7 cellular contexts compared by ENCODE assay signal in the genomic region with DNA sequence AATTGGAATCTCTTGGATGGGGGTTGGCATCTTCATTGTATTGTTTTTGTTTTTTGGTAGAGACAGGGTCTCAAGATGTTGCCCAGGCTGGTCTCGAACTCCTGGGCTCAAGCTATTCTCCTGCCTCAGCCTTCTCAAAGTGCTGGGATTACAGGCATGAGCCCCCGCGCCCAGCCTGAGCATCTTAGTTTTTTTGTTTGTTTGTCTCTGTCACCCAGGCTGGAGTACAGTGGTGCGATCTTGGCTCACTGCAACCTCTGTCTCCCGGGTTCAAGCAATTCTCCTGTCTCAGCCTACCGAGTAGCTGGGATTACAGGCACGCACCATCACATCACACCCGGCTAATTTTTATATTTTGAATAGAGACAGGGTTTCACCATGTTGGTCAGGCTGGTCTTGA. TPM values are rescaled to one million over a fixed set of nuclear protein-coding genes. Genes with fewer than 3 reads are reported as not detected.
DNase-seq lines count a peak whose midpoint lies in the region; ATAC-seq, FAIRE-seq and TF ChIP-seq lines count a peak whose summit lies in the region.
"Not testable (repeated sequence)": the region's sequence is repeated elsewhere in the genome, so short reads cannot be mapped to it uniquely, and the experiment has no call there.

No MANE protein-coding gene starts in this region.

- not testable (repeated sequence) for H2BK15ac ChIP-seq in H9 (ENCODE audit: low read depth, low read length)

- H3K27me3 Mint-ChIP-seq in H9 (ENCODE audit: low read depth) (peaks cover 27% of the 10 kb centered on the region), endodermal cell (ENCODE audit: insufficient read depth) (peaks cover 24% of the 10 kb centered on the region)

- not testable (repeated sequence) for H3K4ac ChIP-seq in H9 (ENCODE audit: low read depth, low read length)

- H3K4me1 Mint-ChIP-seq in H9 (peaks cover 26 to 34% of the 10 kb centered on the region in 2 experiments), endodermal cell (peaks cover 30% of the 10 kb centered on the region)

- H4K91ac ChIP-seq in H9 (ENCODE audit: insufficient read length, low read depth, low read length) = not testable (repeated sequence)

- not testable (repeated sequence) for H3K23me2 ChIP-seq in H9 (ENCODE audit: insufficient read length, low read depth, low read length, poor library complexity, severe bottlenecking)

- not testable (repeated sequence) for H3K27me3 ChIP-seq in H9 (ENCODE audit: insufficient read depth, low read length); endodermal cell (ENCODE audit: control insufficient read depth, insufficient read depth, low read length, poor library complexity, severe bottlenecking); keratinocyte (ENCODE audit: control insufficient read depth, extremely low read depth, insufficient read depth, low read length); prostate gland (replicated peaks; ENCODE audit: insufficient read depth)
- H3K27me3 ChIP-seq in stomach = peaks cover 0 to 15% (median 0%) of the 10 kb centered on the region in 3 donors

- not testable (repeated sequence) for H4K5ac ChIP-seq in H9 (ENCODE audit: insufficient read length, low read depth, low read length)

- H3K9ac ChIP-seq in H9 (ENCODE audit: extremely low read depth, insufficient read length, low read length); endodermal cell (ENCODE audit: extremely low read depth, low read length, poor library complexity, severe bottlenecking): not testable (repeated sequence)
- H3K9ac ChIP-seq in keratinocyte (ENCODE audit: control insufficient read depth, extremely low read depth, insufficient read depth, low read length) = peak overlapping the region; percentile 7

- H3K36me3 Mint-ChIP-seq in H9 (ENCODE audit: insufficient read depth in 1 of 3, low read depth in 3 of 3); activated naive CD4-positive, alpha-beta T cell treated with anti-CD3 and anti-CD28 coated beads, Interleukin-2, amount 50 U/mL, for 72 hours; endodermal cell (ENCODE audit: low read depth): not testable (repeated sequence)

- FAIRE-seq in keratinocyte (lab: Jason Lieb, UNC) = not testable (repeated sequence)

- not testable (repeated sequence) for H4K8ac ChIP-seq in H9 (replicated peaks; ENCODE audit: insufficient read length, low read depth, low read length)

- not testable (repeated sequence) for DNase-seq in H9; activated naive CD4-positive, alpha-beta T cell treated with anti-CD3 and anti-CD28 coated beads, Interleukin-2, amount 50 U/mL, for 72 hours (ENCODE audit: low spot score in 2 of 2); keratinocyte (ENCODE audit: low read depth, low spot score); prostate gland (ENCODE audit: low spot score); stomach
- peak; percentile 46 for DNase-seq in endodermal cell

- H3K27ac ChIP-seq in H9 (ENCODE audit: insufficient read length, low read depth, low read length); endodermal cell (ENCODE audit: low read depth, low read length): not testable (repeated sequence)
- H3K27ac ChIP-seq in VCaP (peak overlapping the region; percentile 96), keratinocyte (ENCODE audit: control insufficient read depth, insufficient read depth, low read length) (peak overlapping the region; percentile 88), prostate gland (peak overlapping the region; percentile 81 to 89), stomach (peak overlapping the region in 4 of 5 donors; percentile 75 to 84 (median 79))

- not testable (repeated sequence) for H3K79me2 ChIP-seq in H9 (ENCODE audit: insufficient read depth, low read length); keratinocyte (ENCODE audit: control insufficient read depth, insufficient read depth, low read length)

- H3K9me3 Mint-ChIP-seq in H9; activated naive CD4-positive, alpha-beta T cell treated with anti-CD3 and anti-CD28 coated beads, Interleukin-2, amount 50 U/mL, for 72 hours; endodermal cell: not testable (repeated sequence)

- H3K4me3 Mint-ChIP-seq in H9 (peak overlapping the region; percentile 30 to 67; a peak in 3 of 5 replicates), endodermal cell (peak overlapping the region; percentile 43)

- not testable (repeated sequence) for H4K20me1 ChIP-seq in H9 (ENCODE audit: control insufficient read depth, insufficient read depth, insufficient read length); keratinocyte (ENCODE audit: control insufficient read depth, extremely low read depth, insufficient read depth, low read length)

- not testable (repeated sequence) for TF ChIP-seq EP300 in stomach (IDR thresholded peaks at IDR 0.05)

- H3K36me3 ChIP-seq in endodermal cell (ENCODE audit: control insufficient read depth, insufficient read depth, low read length); keratinocyte (ENCODE audit: control insufficient read depth in 2 of 2, extremely low read depth in 1 of 2, insufficient read depth in 2 of 2, low read length in 2 of 2); prostate gland; stomach: not testable (repeated sequence)

- H2AFZ ChIP-seq in H9 (ENCODE audit: low read length); keratinocyte (ENCODE audit: control insufficient read depth, low read length): not testable (repeated sequence)

- H3K27ac Mint-ChIP-seq in H9 (peak overlapping the region; percentile 97 to 99 (median 97); a peak in 6 of 7 replicates), endodermal cell (peak overlapping the region; percentile 99)
- peak overlapping the region; percentile 63 to 77 for H3K27ac Mint-ChIP-seq in activated naive CD4-positive, alpha-beta T cell treated with anti-CD3 and anti-CD28 coated beads, Interleukin-2, amount 50 U/mL, for 72 hours

- H3K23ac ChIP-seq in H9 (ENCODE audit: insufficient read length, low read depth, low read length) = not testable (repeated sequence)

- WGBS in H9 (ENCODE audit: extremely low coverage, insufficient read length, low lambda C conversion rate) = no CpG with 5 or more reads among the region's 8 CpGs
- 89 to 91% methylated on average over 8 of the region's 8 CpGs for WGBS in endodermal cell (ENCODE audit: insufficient coverage in 1 of 2, insufficient read length in 1 of 2), 2 experiments
- 73% methylated on average over 8 of the region's 8 CpGs for WGBS in prostate gland
- 92 to 95% (median 93%) methylated on average over 8 of the region's 8 CpGs for WGBS in stomach, 5 donors

- not testable (repeated sequence) for H3K4me1 ChIP-seq in H9 (ENCODE audit: insufficient read depth, low read length)
- H3K4me1 ChIP-seq in endodermal cell (ENCODE audit: control insufficient read depth, insufficient read depth, low read length) = peaks cover 11% of the 10 kb centered on the region
- peaks cover 54% of the 10 kb centered on the region for H3K4me1 ChIP-seq in keratinocyte (ENCODE audit: control insufficient read depth, extremely low read depth, insufficient read depth, low read length)
- peaks cover 22% of the 10 kb centered on the region for H3K4me1 ChIP-seq in prostate gland (replicated peaks)
- H3K4me1 ChIP-seq in stomach = peaks cover 11 to 26% (median 22%) of the 10 kb centered on the region in 4 donors

- not testable (repeated sequence) for H2BK20ac ChIP-seq in H9 (ENCODE audit: low read depth, low read length, poor library complexity, severe bottlenecking)

- TF ChIP-seq CTCF in H9 (conservative IDR thresholded peaks at IDR 0.05); VCaP (conservative IDR thresholded peaks at IDR 0.05); endodermal cell (conservative IDR thresholded peaks at IDR 0.05); keratinocyte (optimal IDR thresholded peaks at IDR 0.05 in 1 of 3, IDR thresholded peaks at IDR 0.05 in 1 of 3, conservative IDR thresholded peaks at IDR 0.05 in 1 of 3; ENCODE audit: extremely low read depth in 1 of 3, insufficient read depth in 2 of 3, low read length in 3 of 3); prostate gland (IDR thresholded peaks at IDR 0.05); stomach (IDR thresholded peaks at IDR 0.05): not testable (repeated sequence)

- not testable (repeated sequence) for H3K9me1 ChIP-seq in keratinocyte (ENCODE audit: control insufficient read depth, extremely low read depth, insufficient read depth, low read length)

- H2BK12ac ChIP-seq in H9 (ENCODE audit: insufficient read length, low read depth, low read length) = not testable (repeated sequence)

- H2BK5ac ChIP-seq in H9 (ENCODE audit: insufficient read length, low read length) = not testable (repeated sequence)

- H3K14ac ChIP-seq in H9 (ENCODE audit: insufficient read depth, low read length) = not testable (repeated sequence)

- intact Hi-C loops in prostate gland (cut with DNase I) = loop anchor here (5.0 kb wide), 1 partner anchor 52 kb away; no protein-coding TSS in a partner anchor
- intact Hi-C loops in stomach (cut with DNase I; ENCODE audit: low total_unique reads) = not testable (repeated sequence)

- not testable (repeated sequence) for H2BK120ac ChIP-seq in H9 (ENCODE audit: low read depth, low read length, poor library complexity, severe bottlenecking)

- not testable (repeated sequence) for H3T11ph ChIP-seq in H9 (ENCODE audit: low read length)

- ATAC-seq in activated naive CD4-positive, alpha-beta T cell treated with anti-CD3 and anti-CD28 coated beads, Interleukin-2, amount 50 U/mL, for 72 hours = not testable (repeated sequence)

- not testable (repeated sequence) for H3K4me2 ChIP-seq in H9 (ENCODE audit: insufficient read depth, insufficient read length, low read length)
- peak overlapping the region; percentile 79 for H3K4me2 ChIP-seq in keratinocyte (ENCODE audit: control insufficient read depth, extremely low read depth, insufficient read depth, low read depth, low read length)

- TF ChIP-seq POLR2A in prostate gland (IDR thresholded peaks at IDR 0.05); stomach (IDR thresholded peaks at IDR 0.05): not testable (repeated sequence)

- not testable (repeated sequence) for H3K4me3 ChIP-seq in endodermal cell (ENCODE audit: low read length); keratinocyte (ENCODE audit: control insufficient read depth in 2 of 3, extremely low read depth in 1 of 3, insufficient read depth in 2 of 3, low read depth in 1 of 3, low read length in 3 of 3); prostate gland; stomach

- dilution Hi-C loops in keratinocyte (cut with MboI; ENCODE audit: extremely low pct_ligation_motif_present, low sequenced_read_pairs) = not testable (repeated sequence)

- H2AK5ac ChIP-seq in H9 (ENCODE audit: insufficient read length, low read length) = not testable (repeated sequence)

- H3K18ac ChIP-seq in H9 (ENCODE audit: insufficient read length, low read depth, low read length) = not testable (repeated sequence)

- H3K56ac ChIP-seq in H9 (ENCODE audit: insufficient read length, low read depth, low read length) = not testable (repeated sequence)

- not testable (repeated sequence) for H3K79me1 ChIP-seq in H9 (ENCODE audit: insufficient read depth, low read depth, low read length, poor library complexity, severe bottlenecking)

- not testable (repeated sequence) for H3K9me3 ChIP-seq in H9 (ENCODE audit: control insufficient read depth, low read depth, low read length); endodermal cell (ENCODE audit: control insufficient read depth, low read length); keratinocyte (ENCODE audit: control insufficient read depth, low read depth, low read length); prostate gland; stomach

RNA-seq across cellular contexts. Expression of gene TNK2, which starts 5.8 kb away (rescaled TPM):
- total RNA-seq in H9 (2021) (34.5 and 35.3 TPM in 2 replicates), endodermal cell (10 to 100 TPM; 53.2 to 85.7 TPM), prostate gland (100 to 1,000 TPM in 1 of 2 donors, 10 to 100 TPM in 1; 34.9 to 100 TPM), stomach (100 to 1,000 TPM in 1 of 5 donors, 10 to 100 TPM in 3, 1 to 10 TPM in 1; 6.1 to 431 (median 42.6) TPM)
- 10 to 100 TPM; 55.1 to 78.1 TPM for total RNA-seq in activated naive CD4-positive, alpha-beta T cell treated with anti-CD3 and anti-CD28 coated beads, Interleukin-2, amount 50 U/mL, for 72 hours
- polyA plus RNA-seq in endodermal cell (2013, experiment 1 of 2) = 34.8 TPM
- polyA plus RNA-seq in endodermal cell (2013, experiment 2 of 2) = 29.4 TPM
- polyA plus RNA-seq in keratinocyte (10.6 to 21.4 TPM (median 15.8 TPM) in 3 replicates), stomach (10 to 100 TPM; 20.1 to 42.7 (median 34.5) TPM)
- 17.1 TPM for polyA plus RNA-seq in keratinocyte (2011; ENCODE audit: low read depth)
- polyA plus RNA-seq in keratinocyte (2011; cell fraction: cytosol; rRNA removed) = 4.4 and 10.0 TPM in 2 replicates
- 56.7 and 70.6 TPM in 2 replicates for polyA plus RNA-seq in keratinocyte (2011; cell fraction: nucleus; rRNA removed)
- 23.7 and 30.5 TPM in 2 replicates for polyA plus RNA-seq in keratinocyte (2012; ENCODE audit: low replicate concordance)
- polyA minus RNA-seq in keratinocyte = 24.1 to 62.9 TPM (median 26.8 TPM) in 3 replicates
- polyA minus RNA-seq in keratinocyte (2011; cell fraction: cytosol; rRNA and poly(A)+ RNA removed) = 24.0 TPM
- polyA minus RNA-seq in keratinocyte (2011; cell fraction: nucleus; rRNA and poly(A)+ RNA removed) = 27.1 and 33.3 TPM in 2 replicates
